Comparison of ENCODE assay signal across 15 cellular contexts in the genomic region with DNA sequence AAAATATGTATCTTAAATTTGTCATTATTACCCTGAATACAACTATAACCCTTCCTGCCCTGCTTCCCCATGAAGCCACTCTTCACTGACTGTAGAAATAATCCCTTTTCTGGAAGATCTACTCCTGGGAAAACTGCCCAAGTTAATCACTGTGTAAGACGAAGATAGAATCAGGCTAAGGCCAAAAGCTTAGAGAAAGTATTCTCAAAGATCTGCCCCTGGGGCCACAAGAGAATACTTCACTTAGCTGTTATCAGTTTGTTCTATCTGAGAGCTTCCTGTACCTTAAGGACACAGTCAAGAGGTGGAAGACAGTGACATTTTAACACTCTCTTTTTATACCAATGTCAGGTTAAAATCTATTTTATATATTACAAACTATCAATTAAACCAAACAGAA. TPM values are rescaled to one million over a fixed set of nuclear protein-coding genes. Genes with fewer than 3 reads are reported as not detected.
DNase-seq lines count a peak whose midpoint lies in the region; ATAC-seq, FAIRE-seq and TF ChIP-seq lines count a peak whose summit lies in the region.
"Had no signal": no experiment of that assay in that cellular context is flagged by ENCODE, and none has a peak within 500 bp of the region (broad histone marks: within the 10 kb centered on the region; RNA-seq: fewer than 3 reads in every experiment).

No MANE protein-coding gene starts in this region.

- no peaks in the 10 kb centered on the region for H3K9me1 ChIP-seq in endothelial cell of umbilical vein (replicated peaks; ENCODE audit: control insufficient read depth, extremely low read depth, insufficient read depth, low read length)

- H3K36me3 Mint-ChIP-seq in T-helper 2 cell treated with Interferon-gamma antibody and Interleukin-4, amounts not matched to agents 5 μg/mL and 100 μg/mL, for 36 hours (ENCODE audit: low read depth) = peaks cover 49% of the 10 kb centered on the region
- H3K36me3 Mint-ChIP-seq in nephron progenitor cell (ENCODE audit: low read depth) = peaks cover 47% of the 10 kb centered on the region
- H3K36me3 Mint-ChIP-seq in WTC11 = peaks cover 15% of the 10 kb centered on the region

- TF ChIP-seq CTCF in endothelial cell of umbilical vein (IDR thresholded peaks at IDR 0.05; ENCODE audit: extremely low read depth in 1 of 2, insufficient read depth in 1 of 2, low read depth in 1 of 2, low read length in 2 of 2) (no peak), nephron progenitor cell (IDR thresholded peaks at IDR 0.05) (no peak), WTC11 (IDR thresholded peaks at IDR 0.05) (no peak)

- peak overlapping the region; percentile 58 for H3K4me3 Mint-ChIP-seq in T-helper 2 cell treated with Interferon-gamma antibody and Interleukin-4, amounts not matched to agents 5 μg/mL and 100 μg/mL, for 36 hours
- H3K4me3 Mint-ChIP-seq in nephron progenitor cell (no peak overlapping the region), WTC11 (no peak overlapping the region)
- H3K4me3 Mint-ChIP-seq: neural progenitor cell had no signal

- DNase-seq in EL = peak; percentile 54
- DNase-seq in T-helper 2 cell treated with Interferon-gamma antibody and Interleukin-4, amounts not matched to agents 5 μg/mL and 100 μg/mL, for 36 hours (ENCODE audit: low spot score) = no peak
- peak; percentile 23 for DNase-seq in endothelial cell of umbilical vein (ENCODE audit: low read depth, low spot score)
- DNase-seq in nephron progenitor cell = no peak
- DNase-seq in SKM-1 (lab: John Stamatoyannopoulos, UW; ENCODE audit: unreplicated experiment) = no peak
- DNase-seq in WTC11 (ENCODE audit: low spot score) = no peak
- DNase-seq in germinal center (ENCODE audit: low spot score) = no peak
- DNase-seq in left lobe of liver (ENCODE audit: low spot score) = no peak
- DNase-seq: activated CD4-positive, alpha-beta T cell treated with anti-CD3 and anti-CD28 coated beads for 48 hours; hypothalamus; NCI-H1417 treated with DMSO at 0.1 percent for 48 hours; stimulated activated CD4-positive, alpha-beta T cell treated with anti-CD3 and anti-CD28 coated beads, Interleukin-4, amount 100 ng/mL, for 1 hour had no signal

- no TSS peak for BruUV-seq in endothelial cell of umbilical vein (replicated peaks; lab: Mats Ljungman, UMichigan)

- H3K27ac ChIP-seq in endothelial cell of umbilical vein (ENCODE audit: insufficient read depth, low read depth, low read length) = peak overlapping the region; percentile 42
- H3K27ac ChIP-seq: neural progenitor cell had no signal

- H3K79me2 ChIP-seq in endothelial cell of umbilical vein (ENCODE audit: control insufficient read depth, insufficient read depth, low read length) = no peaks in the 10 kb centered on the region

- H3K4me1 ChIP-seq in endothelial cell of umbilical vein (ENCODE audit: control insufficient read depth, extremely low read depth, insufficient read depth, low read length) = peaks cover 24% of the 10 kb centered on the region
- H3K4me1 ChIP-seq: HAP-1, neural progenitor cell had no signal

- no peaks in the 10 kb centered on the region for H3K27me3 ChIP-seq in endothelial cell of umbilical vein (ENCODE audit: control insufficient read depth in 2 of 2, insufficient read depth in 2 of 2, low read length in 2 of 2)
- H3K27me3 ChIP-seq: neural progenitor cell had no signal

- POLR2A ChIA-PET in endothelial cell of umbilical vein (lab: Charles Lee) = interaction anchor here (0.5 kb wide), 1 partner anchor 787 kb away, joined by 3 read pairs; no protein-coding TSS in a partner anchor
- POLR2A ChIA-PET in WTC11 (lab: Charles Lee) = no interaction called here

- no peak for ATAC-seq in WTC11
- ATAC-seq in left lobe of liver = no peak

- no peak overlapping the region for H3K4me3 ChIP-seq in endothelial cell of umbilical vein (replicated peaks in 1 of 3; ENCODE audit: insufficient read depth in 1 of 3, low read depth in 1 of 3, low read length in 3 of 3)
- H3K4me3 ChIP-seq: HAP-1, neural progenitor cell had no signal

- no peak overlapping the region for H3K4me2 ChIP-seq in endothelial cell of umbilical vein (ENCODE audit: insufficient read depth, low read length)
- H3K4me2 ChIP-seq: neural progenitor cell had no signal

- dilution Hi-C loops in endothelial cell of umbilical vein (cut with MboI; ENCODE audit: extremely low pct_ligation_motif_present, low sequenced_read_pairs) = no loop called here

- H4K20me1 ChIP-seq in endothelial cell of umbilical vein (replicated peaks; ENCODE audit: control insufficient read depth, extremely low read depth, insufficient read depth, low read length) = no peaks in the 10 kb centered on the region

- no peaks in the 10 kb centered on the region for H3K27me3 Mint-ChIP-seq in T-helper 2 cell treated with Interferon-gamma antibody and Interleukin-4, amounts not matched to agents 5 μg/mL and 100 μg/mL, for 36 hours (ENCODE audit: low read depth)
- H3K27me3 Mint-ChIP-seq in nephron progenitor cell (ENCODE audit: low read depth, poor library complexity) (peaks cover 3% of the 10 kb centered on the region), WTC11 (ENCODE audit: low read depth) (no peaks in the 10 kb centered on the region)

- no peak overlapping the region for H3K9ac ChIP-seq in endothelial cell of umbilical vein (replicated peaks; ENCODE audit: extremely low read depth, insufficient read depth, low read length)
- H3K9ac ChIP-seq: neural progenitor cell had no signal

- H3K36me3 ChIP-seq in endothelial cell of umbilical vein (ENCODE audit: control insufficient read depth in 2 of 2, extremely low read depth in 1 of 2, insufficient read depth in 2 of 2, low read length in 2 of 2) = no peaks in the 10 kb centered on the region
- H3K36me3 ChIP-seq: neural progenitor cell had no signal

- no peak for TF ChIP-seq POLR2A in endothelial cell of umbilical vein (IDR thresholded peaks at IDR 0.05; ENCODE audit: low read depth, low read length)

- H2AFZ ChIP-seq in endothelial cell of umbilical vein (ENCODE audit: low read depth, low read length) = no peak overlapping the region
- H2AFZ ChIP-seq: neural progenitor cell had no signal

- CTCF ChIA-PET in endothelial cell of umbilical vein (lab: Charles Lee) (interaction anchor here (1.5 to 2.8 kb wide), 3 partner anchors 19 to 113 kb away, joined by 3 to 18 read pairs (median 4); no protein-coding TSS in a partner anchor), WTC11 (lab: Charles Lee) (no interaction called here)

- H3K9me3 ChIP-seq in endothelial cell of umbilical vein (replicated peaks; ENCODE audit: control insufficient read depth, insufficient read depth, low read length) = no peaks in the 10 kb centered on the region
- H3K9me3 ChIP-seq: HAP-1 had no signal

- peaks cover 41% of the 10 kb centered on the region for H3K4me1 Mint-ChIP-seq in T-helper 2 cell treated with Interferon-gamma antibody and Interleukin-4, amounts not matched to agents 5 μg/mL and 100 μg/mL, for 36 hours (ENCODE audit: low read depth)
- H3K4me1 Mint-ChIP-seq in nephron progenitor cell = no peaks in the 10 kb centered on the region
- no peaks in the 10 kb centered on the region for H3K4me1 Mint-ChIP-seq in WTC11

- no peak overlapping the region for H3K27ac Mint-ChIP-seq in T-helper 2 cell treated with Interferon-gamma antibody and Interleukin-4, amounts not matched to agents 5 μg/mL and 100 μg/mL, for 36 hours
- H3K27ac Mint-ChIP-seq in nephron progenitor cell = peak overlapping the region; percentile 20
- H3K27ac Mint-ChIP-seq in WTC11 = no peak overlapping the region
- H3K27ac Mint-ChIP-seq: neural progenitor cell had no signal

- FAIRE-seq in endothelial cell of umbilical vein (lab: Jason Lieb, UNC) = no peak
- FAIRE-seq: RCC 7860 had no signal

- no peaks in the 10 kb centered on the region for H3K9me3 Mint-ChIP-seq in T-helper 2 cell treated with Interferon-gamma antibody and Interleukin-4, amounts not matched to agents 5 μg/mL and 100 μg/mL, for 36 hours
- no peaks in the 10 kb centered on the region for H3K9me3 Mint-ChIP-seq in nephron progenitor cell
- H3K9me3 Mint-ChIP-seq in WTC11 = no peaks in the 10 kb centered on the region
- H3K9me3 Mint-ChIP-seq: neural progenitor cell had no signal

- intact Hi-C loops in endothelial cell of umbilical vein (cut with micrococcal nuclease) = loop anchor here (10.0 kb wide), 1 partner anchor 829 kb away; a partner anchor contains a TSS

TF ChIP-seq in endothelial cell of umbilical vein, 7 proteins besides CTCF, POLR2A, EP300 and RAD21:
- TF ChIP-seq GATA2 (IDR thresholded peaks at IDR 0.05; ENCODE audit: insufficient read depth, insufficient read length, low read depth, low read length) (peak; percentile 45), POLR2AphosphoS5 (IDR thresholded peaks at IDR 0.05; ENCODE audit: insufficient read depth, low read depth, low read length) (no peak), EZH2 (IDR thresholded peaks at IDR 0.05; ENCODE audit: borderline replicate concordance, low read depth, low read length, severe bottlenecking) (no peak)
TF ChIP-seq in endothelial cell of umbilical vein: peak in this region for 1.

TF ChIP-seq in WTC11, 78 proteins besides CTCF, POLR2A, EP300 and RAD21:
- TF ChIP-seq, protein P1, sequence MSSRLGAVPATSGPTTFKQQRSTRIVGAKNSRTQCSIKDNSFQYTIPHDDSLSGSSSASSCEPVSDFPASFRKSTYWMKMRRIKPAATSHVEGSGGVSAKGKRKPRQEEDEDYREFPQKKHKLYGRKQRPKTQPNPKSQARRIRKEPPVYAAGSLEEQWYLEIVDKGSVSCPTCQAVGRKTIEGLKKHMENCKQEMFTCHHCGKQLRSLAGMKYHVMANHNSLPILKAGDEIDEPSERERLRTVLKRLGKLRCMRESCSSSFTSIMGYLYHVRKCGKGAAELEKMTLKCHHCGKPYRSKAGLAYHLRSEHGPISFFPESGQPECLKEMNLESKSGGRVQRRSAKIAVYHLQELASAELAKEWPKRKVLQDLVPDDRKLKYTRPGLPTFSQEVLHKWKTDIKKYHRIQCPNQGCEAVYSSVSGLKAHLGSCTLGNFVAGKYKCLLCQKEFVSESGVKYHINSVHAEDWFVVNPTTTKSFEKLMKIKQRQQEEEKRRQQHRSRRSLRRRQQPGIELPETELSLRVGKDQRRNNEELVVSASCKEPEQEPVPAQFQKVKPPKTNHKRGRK (CRISPR knock-in tag; IDR thresholded peaks at IDR 0.05; ENCODE audit: borderline replicate concordance) = no peak
- no peak for TF ChIP-seq TEAD4 (CRISPR knock-in tag; IDR thresholded peaks at IDR 0.05)

RNA-seq across cellular contexts. Expression of a gene that starts 33.8 kb away (rescaled TPM):
- total RNA-seq in endothelial cell of umbilical vein (59.7 and 62.3 TPM in 2 replicates), WTC11 (2021) (74.9 to 76.8 TPM (median 75.7 TPM) in 3 replicates), left lobe of liver (8.4 TPM)
- 33.6 and 39.4 TPM in 2 replicates for polyA plus RNA-seq in endothelial cell of umbilical vein
- polyA plus RNA-seq in endothelial cell of umbilical vein (2011; cell fraction: cytosol; rRNA removed) = 35.0 and 41.6 TPM in 2 replicates
- 47.0 and 50.4 TPM in 2 replicates for polyA plus RNA-seq in endothelial cell of umbilical vein (2011; cell fraction: nucleus; rRNA removed)
- 29.8 and 39.8 TPM in 2 replicates for polyA plus RNA-seq in endothelial cell of umbilical vein (2012)
- 73.4 and 80.2 TPM in 2 replicates for polyA minus RNA-seq in endothelial cell of umbilical vein
- polyA minus RNA-seq in endothelial cell of umbilical vein (2011; cell fraction: cytosol; rRNA and poly(A)+ RNA removed) = 20.3 TPM
- 30.4 and 44.2 TPM in 2 replicates for polyA minus RNA-seq in endothelial cell of umbilical vein (2011; cell fraction: nucleus; rRNA and poly(A)+ RNA removed)

Comparison
In these comparisons a context has a peak if more than half of its experiments do, and no peak if none do; other contexts are left out.
1. DNase-seq: peak in EL (single experiment) and endothelial cell of umbilical vein (single experiment); none in T-helper 2 cell treated with Interferon-gamma antibody and Interleukin-4, amounts not matched to agents 5 μg/mL and 100 μg/mL, for 36 hours (single experiment), nephron progenitor cell (single experiment), SKM-1 (single experiment), WTC11 (single experiment), germinal center (single experiment) and left lobe of liver (single experiment).